In genomic region chr14:61322011-61322798, GRCh38 we compare ENCODE assay signal across 8 cellular contexts. TPM values are rescaled to one million over a fixed set of nuclear protein-coding genes. Genes with fewer than 3 reads are reported as not detected.
A peak's percentile ranks its signal among the peaks of the same experiment; 100 is the strongest.
DNase-seq lines count a peak whose midpoint lies in the region; ATAC-seq, FAIRE-seq and TF ChIP-seq lines count a peak whose summit lies in the region.

No MANE protein-coding gene starts in this region.

- H3K9me1 ChIP-seq in endothelial cell of umbilical vein (replicated peaks; ENCODE audit: control insufficient read depth, extremely low read depth, insufficient read depth, low read length), result no peaks in the 10 kb centered on the region

- H3K36me3 Mint-ChIP-seq in naive thymus-derived CD8-positive, alpha-beta T cell, result peaks cover 14 to 28% (median 26%) of the 10 kb centered on the region in 3 donors

- H3K79me2 ChIP-seq in endothelial cell of umbilical vein (ENCODE audit: control insufficient read depth, insufficient read depth, low read length), result peaks cover 53% of the 10 kb centered on the region

- H2AFZ ChIP-seq in endothelial cell of umbilical vein (ENCODE audit: low read depth, low read length), result no peak overlapping the region

- dilution Hi-C loops in endothelial cell of umbilical vein (cut with MboI; ENCODE audit: extremely low pct_ligation_motif_present, low sequenced_read_pairs), result no loop called here

- H3K27me3 ChIP-seq in WERI-Rb-1 (ENCODE audit: insufficient read depth, low read depth, severe bottlenecking) (no peaks in the 10 kb centered on the region), endothelial cell of umbilical vein (ENCODE audit: control insufficient read depth in 2 of 2, insufficient read depth in 2 of 2, low read length in 2 of 2) (no peaks in the 10 kb centered on the region)

- intact Hi-C loops in endothelial cell of umbilical vein (cut with micrococcal nuclease), result loop anchor here (1.0 kb wide), 2 partner anchors 22 to 240 kb away; no protein-coding TSS in a partner anchor

- TF ChIP-seq CTCF in WERI-Rb-1 (IDR thresholded peaks at IDR 0.05; ENCODE audit: low read depth, low read length) (no peak), endothelial cell of umbilical vein (IDR thresholded peaks at IDR 0.05; ENCODE audit: extremely low read depth in 1 of 2, insufficient read depth in 1 of 2, low read depth in 1 of 2, low read length in 2 of 2) (no peak)

- no peak for FAIRE-seq in endothelial cell of umbilical vein (lab: Jason Lieb, UNC)

- peak overlapping the region; percentile 83 for H3K9ac ChIP-seq in endothelial cell of umbilical vein (replicated peaks; ENCODE audit: extremely low read depth, insufficient read depth, low read length)

- H3K27ac Mint-ChIP-seq in naive thymus-derived CD8-positive, alpha-beta T cell, result peak overlapping the region in 9 of 10 donors; percentile 95 to 99 (median 97)

- POLR2A ChIA-PET in endothelial cell of umbilical vein (lab: Charles Lee), result interaction anchor here (0.6 to 1.2 kb wide), 5 partner anchors 12 to 675 kb away, joined by 3 to 9 read pairs (median 4); no protein-coding TSS in a partner anchor
- POLR2A ChIA-PET in naive thymus-derived CD8-positive, alpha-beta T cell (lab: Charles Lee), result interaction anchor here (0.5 to 12.5 kb wide), 26 partner anchors 13 to 402 kb away, joined by 3 to 259 read pairs (median 5); partner anchors contain the start of genes HIF1A and TMEM30B

- H3K9me3 ChIP-seq in WERI-Rb-1 (ENCODE audit: severe bottlenecking) (peaks cover 5% of the 10 kb centered on the region), endothelial cell of umbilical vein (replicated peaks; ENCODE audit: control insufficient read depth, insufficient read depth, low read length) (no peaks in the 10 kb centered on the region)

- no peak for TF ChIP-seq POLR2A in endothelial cell of umbilical vein (IDR thresholded peaks at IDR 0.05; ENCODE audit: low read depth, low read length)

- no peaks in the 10 kb centered on the region for H3K27me3 Mint-ChIP-seq in naive thymus-derived CD8-positive, alpha-beta T cell

- ATAC-seq in naive thymus-derived CD8-positive, alpha-beta T cell, result peak; percentile 9 to 11
- ATAC-seq in HG03354 (IDR thresholded peaks at IDR 0.05; ENCODE audit: poor library complexity, severe bottlenecking, unreplicated experiment), result no peak

- TSS peak; percentile 31 for BruUV-seq in endothelial cell of umbilical vein (replicated peaks; lab: Mats Ljungman, UMichigan)

- peak overlapping the region in 9 of 10 donors; percentile 96 to 100 (median 98) for H3K4me3 Mint-ChIP-seq in naive thymus-derived CD8-positive, alpha-beta T cell

- H3K36me3 ChIP-seq in WERI-Rb-1 (no peaks in the 10 kb centered on the region), endothelial cell of umbilical vein (ENCODE audit: control insufficient read depth in 2 of 2, extremely low read depth in 1 of 2, insufficient read depth in 2 of 2, low read length in 2 of 2) (no peaks in the 10 kb centered on the region)

- peaks cover 28% of the 10 kb centered on the region for H3K4me1 ChIP-seq in endothelial cell of umbilical vein (ENCODE audit: control insufficient read depth, extremely low read depth, insufficient read depth, low read length)

- peak overlapping the region; percentile 90 for H3K4me2 ChIP-seq in endothelial cell of umbilical vein (ENCODE audit: insufficient read depth, low read length)

- CTCF ChIA-PET in endothelial cell of umbilical vein (lab: Charles Lee), result interaction anchor here (0.6 to 4.2 kb wide), 22 partner anchors 8 to 516 kb away, joined by 3 to 23 read pairs (median 4); no protein-coding TSS in a partner anchor

- DNase-seq in stimulated activated CD4-positive, alpha-beta T cell treated with anti-CD3 and anti-CD28 coated beads, Interleukin-4, amount 100 ng/mL, for 1 hour, result peak; percentile 52
- no peak for DNase-seq in stimulated activated CD4-positive, alpha-beta T cell treated with anti-CD3 and anti-CD28 coated beads, Interleukin-1b, Interleukin-23, amount 100 ng/mL, for 48 hours
- DNase-seq in WERI-Rb-1 (no peak), endothelial cell of umbilical vein (ENCODE audit: low read depth, low spot score) (no peak), hippocampal formation (lab: John Stamatoyannopoulos, UW) (no peak), NCI-H2081 (lab: John Stamatoyannopoulos, UW) (no peak)
- DNase-seq in naive thymus-derived CD8-positive, alpha-beta T cell, result peak in 7 of 10 donors; percentile 34 to 70 (median 52)

- peak overlapping the region; percentile 64 for H3K4me3 ChIP-seq in WERI-Rb-1 (ENCODE audit: low read depth, low read length)
- H3K4me3 ChIP-seq in endothelial cell of umbilical vein (replicated peaks in 1 of 3; ENCODE audit: insufficient read depth in 1 of 3, low read depth in 1 of 3, low read length in 3 of 3), result peak overlapping the region; percentile 55 to 90 (median 68)

- H3K4me1 Mint-ChIP-seq in naive thymus-derived CD8-positive, alpha-beta T cell, result peaks cover 20 to 40% (median 32%) of the 10 kb centered on the region in 4 donors

- H3K27ac ChIP-seq in WERI-Rb-1, result no peak overlapping the region
- H3K27ac ChIP-seq in endothelial cell of umbilical vein (ENCODE audit: insufficient read depth, low read depth, low read length), result peak overlapping the region; percentile 66

- H4K20me1 ChIP-seq in endothelial cell of umbilical vein (replicated peaks; ENCODE audit: control insufficient read depth, extremely low read depth, insufficient read depth, low read length), result peaks cover 2% of the 10 kb centered on the region

- no peaks in the 10 kb centered on the region for H3K9me3 Mint-ChIP-seq in naive thymus-derived CD8-positive, alpha-beta T cell

TF ChIP-seq in endothelial cell of umbilical vein, 7 proteins besides CTCF, POLR2A, EP300 and RAD21:
- no peak for TF ChIP-seq EZH2 (IDR thresholded peaks at IDR 0.05; ENCODE audit: borderline replicate concordance, low read depth, low read length, severe bottlenecking)
- no peak for TF ChIP-seq POLR2AphosphoS5 (IDR thresholded peaks at IDR 0.05; ENCODE audit: insufficient read depth, low read depth, low read length)
- TF ChIP-seq GATA2 (IDR thresholded peaks at IDR 0.05; ENCODE audit: insufficient read depth, insufficient read length, low read depth, low read length), result no peak
- TF ChIP-seq MYC (IDR thresholded peaks at IDR 0.05; ENCODE audit: low read depth, low read length), result no peak
- TF ChIP-seq, protein P1, sequence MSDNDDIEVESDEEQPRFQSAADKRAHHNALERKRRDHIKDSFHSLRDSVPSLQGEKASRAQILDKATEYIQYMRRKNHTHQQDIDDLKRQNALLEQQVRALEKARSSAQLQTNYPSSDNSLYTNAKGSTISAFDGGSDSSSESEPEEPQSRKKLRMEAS (IDR thresholded peaks at IDR 0.05; ENCODE audit: insufficient read depth, insufficient read length), result no peak
- no peak for TF ChIP-seq FOS (IDR thresholded peaks at IDR 0.05; ENCODE audit: borderline replicate concordance, insufficient read depth, low read length)
- TF ChIP-seq JUN (IDR thresholded peaks at IDR 0.05; ENCODE audit: borderline replicate concordance, insufficient read depth, insufficient read length, low read depth), result no peak

RNA-seq across cellular contexts. Expression of gene PRKCH, which starts 0.8 kb away (rescaled TPM):
- 101 and 103 TPM in 2 replicates for total RNA-seq in endothelial cell of umbilical vein
- 97.7 and 100 TPM in 2 replicates for polyA plus RNA-seq in endothelial cell of umbilical vein
- 113 and 120 TPM in 2 replicates for polyA plus RNA-seq in endothelial cell of umbilical vein (2011; cell fraction: cytosol; rRNA removed)
- 105 and 108 TPM in 2 replicates for polyA plus RNA-seq in endothelial cell of umbilical vein (2011; cell fraction: nucleus; rRNA removed)
- 54.4 and 93.2 TPM in 2 replicates for polyA plus RNA-seq in endothelial cell of umbilical vein (2012)
- 323 and 360 TPM in 2 replicates for polyA minus RNA-seq in endothelial cell of umbilical vein
- polyA minus RNA-seq in endothelial cell of umbilical vein (2011; cell fraction: cytosol; rRNA and poly(A)+ RNA removed), result 1.2 TPM
- polyA minus RNA-seq in endothelial cell of umbilical vein (2011; cell fraction: nucleus; rRNA and poly(A)+ RNA removed), result 293 and 389 TPM in 2 replicates
- 100 to 1,000 TPM; 284 to 306 TPM for total RNA-seq in naive thymus-derived CD8-positive, alpha-beta T cell
- polyA plus RNA-seq in naive thymus-derived CD8-positive, alpha-beta T cell, result 100 to 1,000 TPM; 184 to 264 (median 209) TPM

RNA-seq across cellular contexts. Expression of gene TMEM30B, which starts 41.1 kb away (rescaled TPM):
- total RNA-seq in endothelial cell of umbilical vein, result 0.25 and 0.35 TPM in 2 replicates
- polyA plus RNA-seq in endothelial cell of umbilical vein, result 0.32 and 0.37 TPM in 2 replicates
- 0.10 and 0.28 TPM in 2 replicates for polyA plus RNA-seq in endothelial cell of umbilical vein (2011; cell fraction: cytosol; rRNA removed)
- polyA plus RNA-seq in endothelial cell of umbilical vein (2011; cell fraction: nucleus; rRNA removed), result 0.08 and 0.10 TPM in 2 replicates
- 0.11 and 0.42 TPM in 2 replicates for polyA plus RNA-seq in endothelial cell of umbilical vein (2012)
- polyA minus RNA-seq in endothelial cell of umbilical vein, result 0.12 and 0.76 TPM in 2 replicates
- not detected for polyA minus RNA-seq in endothelial cell of umbilical vein (2011; cell fraction: cytosol; rRNA and poly(A)+ RNA removed)
- polyA minus RNA-seq in endothelial cell of umbilical vein (2011; cell fraction: nucleus; rRNA and poly(A)+ RNA removed), result 0.19 TPM in 1 of 2 replicates, not detected in the other
- 1 to 10 TPM; 3.5 to 4.1 TPM for total RNA-seq in naive thymus-derived CD8-positive, alpha-beta T cell
- 1 to 10 TPM; 4.2 to 7.8 (median 6.4) TPM for polyA plus RNA-seq in naive thymus-derived CD8-positive, alpha-beta T cell

Comparison
In these comparisons a context has a peak if more than half of its experiments do, and no peak if none do; other contexts are left out.
1. DNase-seq: peak in stimulated activated CD4-positive, alpha-beta T cell treated with anti-CD3 and anti-CD28 coated beads, Interleukin-4, amount 100 ng/mL, for 1 hour (single experiment) and naive thymus-derived CD8-positive, alpha-beta T cell (7 of 10); none in stimulated activated CD4-positive, alpha-beta T cell treated with anti-CD3 and anti-CD28 coated beads, Interleukin-1b, Interleukin-23, amount 100 ng/mL, for 48 hours (single experiment), WERI-Rb-1 (single experiment), endothelial cell of umbilical vein (single experiment), hippocampal formation (0 of 2) and NCI-H2081 (0 of 2).